ENCODE assay signal across 26 cellular contexts in the genomic region with DNA sequence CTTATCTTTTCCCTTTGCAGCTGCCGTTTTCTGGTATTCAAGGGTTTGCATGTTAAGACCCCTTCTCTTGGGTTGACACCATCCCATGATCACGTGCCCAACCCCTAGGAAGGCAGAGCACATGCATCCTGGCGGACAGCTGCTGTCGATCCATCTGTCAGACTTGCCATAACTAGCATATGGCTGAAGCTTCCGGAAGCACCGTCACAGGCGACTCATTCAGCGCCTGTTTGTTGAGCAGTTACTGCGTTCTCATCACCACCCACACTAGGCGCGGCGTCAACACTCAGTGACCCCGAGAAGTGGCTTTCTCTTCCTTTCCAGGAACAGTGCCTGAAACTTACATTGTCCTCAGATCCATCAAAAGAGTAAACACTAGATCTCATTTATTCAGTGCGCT.
DNase-seq lines count a peak whose midpoint lies in the region; TF ChIP-seq lines count a peak whose summit lies in the region.
"Had no signal": no experiment of that assay in that cellular context is flagged by ENCODE, and none has a peak within 500 bp of the region (broad histone marks: within the 10 kb centered on the region; RNA-seq: fewer than 3 reads in every experiment).

No MANE protein-coding gene starts in this region.

- H3K9me3 ChIP-seq in HUES64 (ENCODE audit: insufficient read depth, low read depth, low read length) (peaks cover 13% of the 10 kb centered on the region), NT2/D1 (ENCODE audit: insufficient read depth, low read length) (peaks cover 11% of the 10 kb centered on the region), iPS-15b (ENCODE audit: control insufficient read depth, insufficient read depth, low read length) (no peaks in the 10 kb centered on the region), OCI-LY7 (ENCODE audit: low read length) (no peaks in the 10 kb centered on the region)
- H3K9me3 ChIP-seq: neutrophil, SJCRH30, thyroid gland had no signal

- POLR2A ChIA-PET in OCI-LY7 (lab: Charles Lee) = no interaction called here

- no peak for TF ChIP-seq CTCF in OCI-LY7 (conservative IDR thresholded peaks at IDR 0.05; ENCODE audit: low read length)

- H3K4me2 ChIP-seq in OCI-LY7 (ENCODE audit: low read length) = no peak overlapping the region

- WGBS in HUES64 = 91% methylated on average over 14 of the region's 14 CpGs

- H3K9ac ChIP-seq in HUES64 (ENCODE audit: low read depth, low read length) = no peak overlapping the region
- peak overlapping the region; percentile 8 for H3K9ac ChIP-seq in NT2/D1 (ENCODE audit: insufficient read length, low read depth)
- H3K9ac ChIP-seq in iPS-15b (ENCODE audit: low read depth, low read length) = peak overlapping the region; percentile 66
- H3K9ac ChIP-seq: GM23248 had no signal

- H2AFZ ChIP-seq in OCI-LY7 (ENCODE audit: low read length) = no peak overlapping the region
- H2AFZ ChIP-seq: GM23248 had no signal

- intact Hi-C loops in posterior vena cava (cut with DNase I) (no loop called here), OCI-LY7 (cut with micrococcal nuclease; ENCODE audit: unreplicated experiment) (no loop called here)

- H3K79me2 ChIP-seq in OCI-LY7 (ENCODE audit: insufficient read depth, low read depth, low read length) = no peaks in the 10 kb centered on the region

- H3K27me3 ChIP-seq in HUES64 (ENCODE audit: insufficient read depth, low read length) (no peaks in the 10 kb centered on the region), NT2/D1 (ENCODE audit: insufficient read depth, insufficient read length) (no peaks in the 10 kb centered on the region), iPS-15b (ENCODE audit: control insufficient read depth, insufficient read depth, low read length) (no peaks in the 10 kb centered on the region)
- H3K27me3 ChIP-seq: brain microvascular endothelial cell, thyroid gland had no signal

- DNase-seq in NT2/D1 (ENCODE audit: low read depth, low spot score) = no peak
- peak; percentile 43 for DNase-seq in posterior vena cava (ENCODE audit: low spot score)
- DNase-seq in DMS153 (lab: John Stamatoyannopoulos, UW) = no peak
- no peak for DNase-seq in NCI-H2196 treated with DMSO at 0.1 percent for 48 hours (lab: John Stamatoyannopoulos, UW; ENCODE audit: unreplicated experiment)
- DNase-seq in OCI-LY7 (ENCODE audit: low spot score) = no peak
- DNase-seq: activated CD4-positive, alpha-beta T cell treated with anti-CD3 and anti-CD28 coated beads for 36 hours; activated CD8-positive, alpha-beta memory T cell treated with anti-CD3 and anti-CD28 coated beads, Interleukin-2, amount 50 U/mL, for 48 hours; activated CD8-positive, alpha-beta T cell treated with anti-CD3 and anti-CD28 coated beads for 36 hours; activated naive CD4-positive, alpha-beta T cell treated with anti-CD3 and anti-CD28 coated beads, Interleukin-2, amount 10 ng/mL, durations not matched to agents 7 days and 5 days; brain microvascular endothelial cell; C1 segment of cervical spinal cord; COR-L47; DND-41; GM23248; hypothalamus; KG1; NCI-H2029; NCI-H526 treated with DMSO at 0.1 percent for 48 hours; stimulated activated CD4-positive, alpha-beta T cell treated with anti-CD3 and anti-CD28 coated beads, Interleukin-12 subunit alpha, Interleukin-12 subunit beta, amount 100 ng/mL, for 4 hours; stimulated activated CD4-positive, alpha-beta T cell treated with anti-CD3 and anti-CD28 coated beads, Interleukin-2, amount 100 ng/mL, for 48 hours; SW 1271; thyroid gland had no signal

- no peaks in the 10 kb centered on the region for H4K20me1 ChIP-seq in OCI-LY7 (ENCODE audit: insufficient read depth, low read length)

- H3K27ac ChIP-seq in HUES64 (ENCODE audit: low read depth, low read length) (peak overlapping the region; percentile 97), OCI-LY7 (ENCODE audit: low read depth, low read length, poor library complexity, severe bottlenecking) (no peak overlapping the region)
- H3K27ac ChIP-seq: brain microvascular endothelial cell, GM23248, neutrophil, SJCRH30, thyroid gland had no signal

- H3K4me1 ChIP-seq in HUES64 (ENCODE audit: insufficient read depth, low read length) (peaks cover 48% of the 10 kb centered on the region), NT2/D1 (ENCODE audit: insufficient read depth, insufficient read length) (peaks cover 9% of the 10 kb centered on the region), iPS-15b (ENCODE audit: control insufficient read depth, insufficient read depth, low read length) (peaks cover 32% of the 10 kb centered on the region), OCI-LY7 (ENCODE audit: insufficient read depth, low read length, poor library complexity, severe bottlenecking) (no peaks in the 10 kb centered on the region)
- H3K4me1 ChIP-seq: SJCRH30, thyroid gland had no signal

- BruUV-seq in OCI-LY7 (replicated peaks; lab: Mats Ljungman, UMichigan) = no TSS peak

- CTCF ChIA-PET in OCI-LY7 (lab: Charles Lee; ENCODE audit: unreplicated experiment) = no interaction called here

- H3K36me3 ChIP-seq in HUES64 (ENCODE audit: insufficient read depth, low read length) = no peaks in the 10 kb centered on the region
- no peaks in the 10 kb centered on the region for H3K36me3 ChIP-seq in NT2/D1 (ENCODE audit: insufficient read depth, insufficient read length, low read length)
- H3K36me3 ChIP-seq in iPS-15b (ENCODE audit: control insufficient read depth, insufficient read depth, low read length) = no peaks in the 10 kb centered on the region
- H3K36me3 ChIP-seq in OCI-LY7 (ENCODE audit: insufficient read depth, low read length) = no peaks in the 10 kb centered on the region
- H3K36me3 ChIP-seq: brain microvascular endothelial cell, neutrophil, SJCRH30, thyroid gland had no signal

- H3K4me3 ChIP-seq in HUES64 (ENCODE audit: low read length) (no peak overlapping the region), NT2/D1 (ENCODE audit: insufficient read length, low read depth) (no peak overlapping the region), iPS-15b (ENCODE audit: low read depth, low read length) (no peak overlapping the region), OCI-LY7 (ENCODE audit: low read depth, low read length, poor library complexity, severe bottlenecking) (no peak overlapping the region)
- H3K4me3 ChIP-seq: GM23248, SJCRH30, thyroid gland had no signal

- no peaks in the 10 kb centered on the region for H3K9me2 ChIP-seq in OCI-LY7 (ENCODE audit: insufficient read depth, low read length)
